ENCODE assay signal across 8 cellular contexts in genomic region chr1:210232524-210233215, GRCh38. TPM values are rescaled to one million over a fixed set of nuclear protein-coding genes. Genes with fewer than 3 reads are reported as not detected.
DNase-seq lines count a peak whose midpoint lies in the region; ATAC-seq and TF ChIP-seq lines count a peak whose summit lies in the region.

SERTAD4 (plus strand) TSS chr1:210232796; CDS start chr1:210237961, 5,165 bp downstream.

- peaks cover 32% of the 10 kb centered on the region for H3K27me3 Mint-ChIP-seq in H9 (ENCODE audit: low read depth)
- peaks cover 2% of the 10 kb centered on the region for H3K27me3 Mint-ChIP-seq in endothelial cell (ENCODE audit: unreplicated experiment)

- H3K9ac ChIP-seq in H9 (ENCODE audit: extremely low read depth, insufficient read length, low read length) = peak within 1 kb of the TSS; percentile 46

- H2BK15ac ChIP-seq in H9 (ENCODE audit: low read depth, low read length) = no peak within 1 kb of the TSS; the same call in 1 of the 2 replicates

- H3K36me3 Mint-ChIP-seq in H9 (ENCODE audit: insufficient read depth in 1 of 3, low read depth in 3 of 3) (no peaks in the 10 kb centered on the region), endothelial cell (ENCODE audit: low read depth, unreplicated experiment) (no peaks in the 10 kb centered on the region)

- H3K4me1 ChIP-seq in H9 (ENCODE audit: insufficient read depth, low read length) (peaks cover 7% of the 10 kb centered on the region; the same call in 1 of the 2 replicates), RWPE2 (ENCODE audit: insufficient read depth, poor library complexity, severe bottlenecking) (no peaks in the 10 kb centered on the region), mesodermal cell (ENCODE audit: control insufficient read depth, insufficient read depth, low read length, poor library complexity, severe bottlenecking) (peaks cover 21% of the 10 kb centered on the region), transverse colon (peaks cover 3 to 51% (median 13%) of the 10 kb centered on the region in 4 donors)

- H3T11ph ChIP-seq in H9 (ENCODE audit: low read length) = no peak within 1 kb of the TSS

- in situ Hi-C loops in ACHN (cut with HindIII; ENCODE audit: low pct_ligation_motif_present, low pct_unique_long_range_greater_than_20kb, low sequenced_read_pairs) (no loop called here), transverse colon (cut with MboI; ENCODE audit: low pct_ligation_motif_present in 1 of 4, low pct_unique_long_range_greater_than_20kb in 1 of 4, low sequenced_read_pairs in 3 of 4) (no loop called here)

- H3K27ac ChIP-seq in H9 (ENCODE audit: insufficient read length, low read depth, low read length) (no peak within 1 kb of the TSS), RWPE2 (ENCODE audit: poor library complexity, severe bottlenecking) (peak within 1 kb of the TSS; percentile 72), mesodermal cell (ENCODE audit: low read depth, low read length, severe bottlenecking) (peak within 1 kb of the TSS; percentile 55), transverse colon (peak within 1 kb of the TSS; percentile 84 to 91 (median 90))

- no peaks in the 10 kb centered on the region for H4K20me1 ChIP-seq in H9 (ENCODE audit: control insufficient read depth, insufficient read depth, insufficient read length)

- H3K4me1 Mint-ChIP-seq in H9 (peaks cover 20 to 34% of the 10 kb centered on the region in 2 experiments), endothelial cell (ENCODE audit: unreplicated experiment) (peaks cover 9% of the 10 kb centered on the region)

- no peak within 1 kb of the TSS for H3K23ac ChIP-seq in H9 (ENCODE audit: insufficient read length, low read depth, low read length)

- H3K36me3 ChIP-seq in RWPE2 (ENCODE audit: low read depth) (no peaks in the 10 kb centered on the region), mesodermal cell (ENCODE audit: control insufficient read depth, insufficient read depth, low read length) (no peaks in the 10 kb centered on the region), transverse colon (no peaks in the 10 kb centered on the region)

- H2AFZ ChIP-seq in H9 (ENCODE audit: low read length) = no peak within 1 kb of the TSS

- H4K8ac ChIP-seq in H9 (replicated peaks; ENCODE audit: insufficient read length, low read depth, low read length) = no peak within 1 kb of the TSS

- H3K27ac Mint-ChIP-seq in H9 (no peak within 1 kb of the TSS), endothelial cell (ENCODE audit: unreplicated experiment) (no peak within 1 kb of the TSS)

- no peaks in the 10 kb centered on the region for H3K79me2 ChIP-seq in H9 (ENCODE audit: insufficient read depth, low read length)

- H3K18ac ChIP-seq in H9 (ENCODE audit: insufficient read length, low read depth, low read length) = no peak within 1 kb of the TSS

- H2BK12ac ChIP-seq in H9 (ENCODE audit: insufficient read length, low read depth, low read length) = no peak within 1 kb of the TSS

- ATAC-seq in RWPE2 (ENCODE audit: low read depth) = peak; percentile 62
- no peak for ATAC-seq in GM18511 (IDR thresholded peaks at IDR 0.05; ENCODE audit: unreplicated experiment)

- H3K79me1 ChIP-seq in H9 (ENCODE audit: insufficient read depth, low read depth, low read length, poor library complexity, severe bottlenecking) = no peaks in the 10 kb centered on the region

- no peaks in the 10 kb centered on the region for H3K9me3 ChIP-seq in H9 (ENCODE audit: control insufficient read depth, low read depth, low read length)
- H3K9me3 ChIP-seq in RWPE2 (ENCODE audit: severe bottlenecking) = no peaks in the 10 kb centered on the region
- H3K9me3 ChIP-seq in mesodermal cell (ENCODE audit: control insufficient read depth, low read length) = no peaks in the 10 kb centered on the region
- no peaks in the 10 kb centered on the region for H3K9me3 ChIP-seq in transverse colon

- H3K4me3 Mint-ChIP-seq in H9 (peak within 1 kb of the TSS; percentile 63 to 83), endothelial cell (ENCODE audit: unreplicated experiment) (peak within 1 kb of the TSS; percentile 92)

- DNase-seq in ACHN (peak; percentile 78), H9 (peak; percentile 60), RWPE2 (ENCODE audit: low spot score) (no peak), endothelial cell (ENCODE audit: low spot score) (peak; percentile 28), transverse colon (peak; percentile 58), Kasumi-1 (lab: John Stamatoyannopoulos, UW) (no peak)

- no peak for TF ChIP-seq EP300 in transverse colon (IDR thresholded peaks at IDR 0.05; ENCODE audit: low read depth)

- no peak within 1 kb of the TSS for H3K56ac ChIP-seq in H9 (ENCODE audit: insufficient read length, low read depth, low read length)

- H3K4me3 ChIP-seq in RWPE2 (ENCODE audit: severe bottlenecking) (peak within 1 kb of the TSS; percentile 55), mesodermal cell (ENCODE audit: extremely low read depth, insufficient read depth, low read length, poor library complexity, severe bottlenecking) (peak within 1 kb of the TSS; percentile 68), transverse colon (peak within 1 kb of the TSS; percentile 39 to 81 (median 66))

- H3K4me2 ChIP-seq in H9 (ENCODE audit: insufficient read depth, insufficient read length, low read length) = peak within 1 kb of the TSS; percentile 22

- no peak within 1 kb of the TSS for H2BK5ac ChIP-seq in H9 (ENCODE audit: insufficient read length, low read length)

- WGBS in H9 (ENCODE audit: extremely low coverage, insufficient read length, low lambda C conversion rate) = no CpG with 5 or more reads among the region's 79 CpGs
- 0% methylated on average over 25 to 61 of the region's 79 CpGs for WGBS in mesodermal cell (ENCODE audit: insufficient coverage in 2 of 2), 2 experiments
- WGBS in transverse colon (ENCODE audit: low coverage in 1 of 2), 2 donors = 1% methylated on average over 49 of the region's 79 CpGs; no CpG with 5 or more reads in 1 of the 2 donors

- no peak within 1 kb of the TSS for H2BK120ac ChIP-seq in H9 (ENCODE audit: low read depth, low read length, poor library complexity, severe bottlenecking)

- H3K27me3 ChIP-seq in H9 (ENCODE audit: insufficient read depth, low read length) (peaks cover 3% of the 10 kb centered on the region; the same call in 1 of the 2 replicates), RWPE2 (ENCODE audit: insufficient read depth, poor library complexity, severe bottlenecking) (no peaks in the 10 kb centered on the region), transverse colon (no peaks in the 10 kb centered on the region)

- peaks cover 12% of the 10 kb centered on the region for H3K23me2 ChIP-seq in H9 (ENCODE audit: insufficient read length, low read depth, low read length, poor library complexity, severe bottlenecking)

- H4K5ac ChIP-seq in H9 (ENCODE audit: insufficient read length, low read depth, low read length) = no peak within 1 kb of the TSS

- TF ChIP-seq CTCF in H9 (conservative IDR thresholded peaks at IDR 0.05) (no peak), RWPE2 (IDR thresholded peaks at IDR 0.05; ENCODE audit: poor library complexity, severe bottlenecking) (no peak), endothelial cell (IDR thresholded peaks at IDR 0.05; ENCODE audit: unreplicated experiment) (no peak), transverse colon (IDR thresholded peaks at IDR 0.05) (no peak)

- H4K91ac ChIP-seq in H9 (ENCODE audit: insufficient read length, low read depth, low read length) = no peak within 1 kb of the TSS

- H3K9me3 Mint-ChIP-seq in H9 = no peaks in the 10 kb centered on the region
- H3K9me3 Mint-ChIP-seq in endothelial cell (ENCODE audit: unreplicated experiment) = no peaks in the 10 kb centered on the region

- no peak within 1 kb of the TSS for H2BK20ac ChIP-seq in H9 (ENCODE audit: low read depth, low read length, poor library complexity, severe bottlenecking)

- H3K4ac ChIP-seq in H9 (ENCODE audit: low read depth, low read length) = no peak within 1 kb of the TSS

- H2AK5ac ChIP-seq in H9 (ENCODE audit: insufficient read length, low read length) = no peak within 1 kb of the TSS

- intact Hi-C loops in transverse colon (cut with DNase I; ENCODE audit: low total_unique reads) = no loop called here

- no peak within 1 kb of the TSS; the same call in 1 of the 2 replicates for H3K14ac ChIP-seq in H9 (ENCODE audit: insufficient read depth, low read length)

- TF ChIP-seq POLR2A in transverse colon (IDR thresholded peaks at IDR 0.05) = no peak

RNA-seq across cellular contexts. Expression of gene SERTAD4, which starts in this region (rescaled TPM):
- total RNA-seq in H9 (2021) (3.9 and 5.0 TPM in 2 replicates), endothelial cell (ENCODE audit: unreplicated experiment) (0.72 TPM), transverse colon (1 to 10 TPM in 3 of 4 donors, under 1 TPM in 1; 0.60 to 6.7 (median 2.0) TPM)
- polyA plus RNA-seq in mesodermal cell (2013, experiment 1 of 2) = 7.3 TPM
- polyA plus RNA-seq in mesodermal cell (2013, experiment 2 of 2) = 7.9 TPM

Comparison
In these comparisons a context has a peak if more than half of its experiments do, and no peak if none do; other contexts are left out.
1. Peak in DNase-seq in endothelial cell; RNA of the gene not detected or under 1 TPM.
2. DNase-seq: peak in ACHN (single experiment), H9 (single experiment) and transverse colon (single experiment); none in RWPE2 (single experiment) and Kasumi-1 (0 of 2).
3. Peak in every context shown above with its lines, with median percentiles within 50 percentile points of each other: H3K4me3 ChIP-seq.